In genomic region chr6:10866709-10867108, GRCh38 we compare ENCODE assay signal across 12 cellular contexts. TPM values are rescaled to one million over a fixed set of nuclear protein-coding genes. Genes with fewer than 3 reads are reported as not detected.
"Had no signal": no experiment of that assay in that cellular context is flagged by ENCODE, and none has a peak within 500 bp of the region (broad histone marks: within the 10 kb centered on the region; RNA-seq: fewer than 3 reads in every experiment).

No MANE protein-coding gene starts in this region.

RNA-seq across cellular contexts. Expression of gene GCM2, which starts 15.1 kb away (rescaled TPM):
- total RNA-seq: OCI-LY7, PC-3, PC-9, Peyer's patch, Right ventricle myocardium inferior, Right ventricle myocardium superior, RPMI7951, SJCRH30, SJSA1, SK-MEL-5, T-cell had no signal
- polyA plus RNA-seq: SK-N-SH had no signal

RNA-seq across cellular contexts. Expression of gene MAK, which starts 28.4 kb away (rescaled TPM):
- total RNA-seq: Right ventricle myocardium inferior, Right ventricle myocardium superior, RPMI7951, SJSA1 had no signal
